8 cellular contexts compared by ENCODE assay signal in the genomic region with DNA sequence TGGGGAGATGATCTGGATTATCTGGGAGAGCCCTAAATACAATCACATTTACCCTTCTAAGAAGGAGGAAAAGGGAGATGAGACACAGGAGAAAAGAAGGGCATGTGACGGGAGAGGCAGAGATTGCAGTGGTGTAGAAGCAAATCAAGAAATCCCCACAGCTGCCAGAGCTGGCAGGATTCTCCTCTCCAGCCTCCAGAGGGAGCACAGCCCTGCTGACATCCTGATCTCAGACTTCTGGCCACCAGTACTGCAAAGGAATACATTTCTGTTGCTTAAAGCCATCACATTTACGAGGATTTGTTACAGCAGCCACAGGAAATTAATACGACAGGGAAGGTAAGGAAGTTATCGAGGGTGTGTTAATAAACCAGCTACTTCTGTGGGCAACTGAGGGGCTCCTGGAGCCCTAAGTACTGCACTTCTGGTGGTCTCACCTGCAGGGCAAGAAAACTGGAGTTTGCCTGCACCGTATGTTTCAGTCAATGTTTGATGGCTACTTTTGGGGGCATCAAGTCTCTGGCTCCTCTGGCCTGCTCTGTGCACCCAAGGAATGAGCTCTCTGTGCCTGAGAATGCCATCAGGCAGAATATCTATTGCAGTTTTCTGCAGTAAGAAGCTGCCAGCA. TPM values are rescaled to one million over a fixed set of nuclear protein-coding genes. Genes with fewer than 3 reads are reported as not detected.
A peak's percentile ranks its signal among the peaks of the same experiment; 100 is the strongest.
DNase-seq lines count a peak whose midpoint lies in the region; ATAC-seq and TF ChIP-seq lines count a peak whose summit lies in the region.

No MANE protein-coding gene starts in this region.

- no peaks in the 10 kb centered on the region for H3K4me1 Mint-ChIP-seq in stimulated activated memory B cell treated with anti-CD40 and anti-IgM and Interleukin-4, amounts not matched to agents 10 μg/mL and 1 μg/mL and 100 μg/mL, for 72 hours
- H3K4me1 Mint-ChIP-seq in T-helper 17 cell, result peaks cover 3% of the 10 kb centered on the region

- DNase-seq in AG09309 (ENCODE audit: low read depth) (peak; percentile 40), HT1080 (ENCODE audit: low read depth) (peak; percentile 76), breast epithelium (ENCODE audit: low spot score in 2 of 2) (peak in 1 of 2 donors; percentile 26), left lobe of liver (ENCODE audit: low spot score) (peak; percentile 47), aorta (peak; percentile 60 to 78), T-helper 17 cell (no peak)

- no peaks in the 10 kb centered on the region for H3K9me3 ChIP-seq in breast epithelium
- H3K9me3 ChIP-seq in aorta (ENCODE audit: control insufficient read depth, low read length), result peaks cover 2% of the 10 kb centered on the region
- no peaks in the 10 kb centered on the region for H3K9me3 ChIP-seq in T-helper 17 cell (ENCODE audit: control insufficient read depth, low read length, poor library complexity, severe bottlenecking)

- no peak overlapping the region for H3K27ac Mint-ChIP-seq in stimulated activated memory B cell treated with anti-CD40 and anti-IgM and Interleukin-4, amounts not matched to agents 10 μg/mL and 1 μg/mL and 100 μg/mL, for 72 hours
- H3K27ac Mint-ChIP-seq in T-helper 17 cell, result no peak overlapping the region

- TF ChIP-seq POLR2A in breast epithelium (IDR thresholded peaks at IDR 0.05), result no peak

- no peaks in the 10 kb centered on the region for H3K4me1 ChIP-seq in breast epithelium
- H3K4me1 ChIP-seq in aorta (ENCODE audit: control insufficient read depth in 1 of 2, insufficient read depth in 2 of 2, low read length in 2 of 2), result no peaks in the 10 kb centered on the region

- H3K27me3 ChIP-seq in breast epithelium (no peaks in the 10 kb centered on the region), aorta (ENCODE audit: control insufficient read depth in 1 of 2, insufficient read depth in 2 of 2, low read length in 1 of 2) (no peaks in the 10 kb centered on the region)

- H3K36me3 Mint-ChIP-seq in stimulated activated memory B cell treated with anti-CD40 and anti-IgM and Interleukin-4, amounts not matched to agents 10 μg/mL and 1 μg/mL and 100 μg/mL, for 72 hours, result no peaks in the 10 kb centered on the region
- H3K36me3 Mint-ChIP-seq in T-helper 17 cell (ENCODE audit: low read depth), result no peaks in the 10 kb centered on the region

- TF ChIP-seq CTCF in AG09309 (IDR thresholded peaks at IDR 0.05; ENCODE audit: control insufficient read depth, insufficient read depth, low read depth, low read length, missing control alignments) (peak; percentile 87), breast epithelium (IDR thresholded peaks at IDR 0.05) (peak in 2 of 3 donors; percentile 20 to 34)

- peaks cover 10% of the 10 kb centered on the region for H3K9me3 Mint-ChIP-seq in stimulated activated memory B cell treated with anti-CD40 and anti-IgM and Interleukin-4, amounts not matched to agents 10 μg/mL and 1 μg/mL and 100 μg/mL, for 72 hours

- intact Hi-C loops in breast epithelium (cut with DNase I; ENCODE audit: low total_unique reads), result no loop called here
- intact Hi-C loops in aorta (cut with DNase I), result loop anchor here (5.0 to 10.0 kb wide), 3 partner anchors 461 to 841 kb away; no protein-coding TSS in a partner anchor

- H3K4me3 Mint-ChIP-seq in stimulated activated memory B cell treated with anti-CD40 and anti-IgM and Interleukin-4, amounts not matched to agents 10 μg/mL and 1 μg/mL and 100 μg/mL, for 72 hours, result no peak overlapping the region
- no peak overlapping the region for H3K4me3 Mint-ChIP-seq in T-helper 17 cell

- ATAC-seq in left lobe of liver (peak; percentile 92), aorta (ENCODE audit: low FRiP score) (peak; percentile 51), T-helper 17 cell (no peak), GM21737 (IDR thresholded peaks at IDR 0.05; ENCODE audit: unreplicated experiment) (no peak)
- no peak for ATAC-seq in stimulated activated memory B cell treated with anti-CD40 and anti-IgM and Interleukin-4, amounts not matched to agents 10 μg/mL and 1 μg/mL and 100 μg/mL, for 72 hours

- H3K27me3 Mint-ChIP-seq in stimulated activated memory B cell treated with anti-CD40 and anti-IgM and Interleukin-4, amounts not matched to agents 10 μg/mL and 1 μg/mL and 100 μg/mL, for 72 hours, result peaks cover 16% of the 10 kb centered on the region
- peaks cover 20% of the 10 kb centered on the region for H3K27me3 Mint-ChIP-seq in T-helper 17 cell

- H3K27ac ChIP-seq in breast epithelium (no peak overlapping the region), aorta (ENCODE audit: low read depth in 1 of 2, low read length in 2 of 2) (no peak overlapping the region)

- H3K4me3 ChIP-seq in AG09309 (ENCODE audit: control insufficient read depth, low read depth, low read length), result no peak overlapping the region
- H3K4me3 ChIP-seq in breast epithelium, result no peak overlapping the region
- no peak overlapping the region for H3K4me3 ChIP-seq in aorta (ENCODE audit: low read length in 2 of 2)

- WGBS in aorta, 2 donors, result 14 to 20% methylated on average over 5 of the region's 5 CpGs

- H3K36me3 ChIP-seq in breast epithelium (no peaks in the 10 kb centered on the region), aorta (ENCODE audit: control insufficient read depth in 1 of 2, insufficient read depth in 2 of 2, low read length in 1 of 2) (no peaks in the 10 kb centered on the region)

RNA-seq across cellular contexts. Expression of a gene that starts 22.9 kb away (rescaled TPM):
- 50.8 and 66.0 TPM in 2 replicates for total RNA-seq in HT1080 (2014; rRNA removed; shearing (Covaris generic))
- polyA plus RNA-seq in HT1080 (2015; cell fraction: cytosol; rRNA removed), result 55.7 and 76.6 TPM in 2 replicates
- 117 and 148 TPM in 2 replicates for polyA plus RNA-seq in HT1080 (2015; cell fraction: nucleus; rRNA removed)
- total RNA-seq in breast epithelium (10 to 100 TPM in 2 of 3 donors, 1 to 10 TPM in 1; 6.0 to 13.1 (median 11.5) TPM), left lobe of liver (0.18 TPM), aorta (100 to 1,000 TPM; 159 to 265 TPM), T-helper 17 cell (not detected)
- 100 to 1,000 TPM in 1 of 2 donors, 10 to 100 TPM in 1; 58.9 to 157 TPM for polyA plus RNA-seq in aorta

Comparison
In these comparisons a context has a peak if more than half of its experiments do, and no peak if none do; other contexts are left out.
1. DNase-seq: peak in AG09309 (single experiment), HT1080 (single experiment), left lobe of liver (single experiment) and aorta (2 of 2); none in T-helper 17 cell (0 of 3).
2. ATAC-seq: peak in left lobe of liver (single experiment) and aorta (single experiment); none in stimulated activated memory B cell treated with anti-CD40 and anti-IgM and Interleukin-4, amounts not matched to agents 10 μg/mL and 1 μg/mL and 100 μg/mL, for 72 hours (single experiment), T-helper 17 cell (single experiment) and GM21737 (single experiment).